In genomic region chr5:17217421-17218352, GRCh38 we compare ENCODE assay signal across 8 cellular contexts. TPM values are rescaled to one million over a fixed set of nuclear protein-coding genes. Genes with fewer than 3 reads are reported as not detected.
DNase-seq lines count a peak whose midpoint lies in the region; ATAC-seq and TF ChIP-seq lines count a peak whose summit lies in the region.

BASP1 (plus strand) TSS chr5:17217631; CDS start chr5:17275217, 57,586 bp downstream.

- intact Hi-C loops in uterus (cut with DNase I; ENCODE audit: low total_unique reads), result no loop called here

- H3K4me3 Mint-ChIP-seq in activated T-cell treated with anti-CD3 and anti-CD28 coated beads, Interleukin-2, amount 50 U/mL, for 4 hours, result peak within 1 kb of the TSS; percentile 69
- peak within 1 kb of the TSS; percentile 90 to 98 (median 95) for H3K4me3 Mint-ChIP-seq in nephron

- peak; percentile 55 for DNase-seq in A172 (ENCODE audit: low spot score)
- DNase-seq in NCI-H345 treated with DMSO at 0.1 percent for 48 hours (lab: John Stamatoyannopoulos, UW; ENCODE audit: unreplicated experiment), result peak; percentile 76
- DNase-seq in activated T-cell treated with anti-CD3 and anti-CD28 coated beads, Interleukin-2, amount 50 U/mL, for 4 hours, result peak; percentile 11
- DNase-seq in foreskin keratinocyte, result no peak
- peak; percentile 70 to 79 for DNase-seq in uterus

- H3K9me3 ChIP-seq in uterus, result no peaks in the 10 kb centered on the region

- peaks cover 39% of the 10 kb centered on the region for H3K27me3 Mint-ChIP-seq in activated T-cell treated with anti-CD3 and anti-CD28 coated beads, Interleukin-2, amount 50 U/mL, for 4 hours (ENCODE audit: low read depth)
- peaks cover 4% of the 10 kb centered on the region for H3K27me3 Mint-ChIP-seq in nephron (ENCODE audit: low read depth)

- H3K27me3 ChIP-seq in foreskin keratinocyte, result peaks cover 3% of the 10 kb centered on the region
- H3K27me3 ChIP-seq in uterus, result no peaks in the 10 kb centered on the region

- ATAC-seq in HG02885 (IDR thresholded peaks at IDR 0.05; ENCODE audit: poor library complexity, unreplicated experiment) (peak; percentile 46), foreskin keratinocyte (peak; percentile 46)
- ATAC-seq in activated T-cell treated with anti-CD3 and anti-CD28 coated beads, Interleukin-2, amount 50 U/mL, for 4 hours, result peak; percentile 33 to 43

- peaks cover 33% of the 10 kb centered on the region for H3K4me1 ChIP-seq in foreskin keratinocyte
- no peaks in the 10 kb centered on the region for H3K4me1 ChIP-seq in uterus

- no peaks in the 10 kb centered on the region for H3K36me3 Mint-ChIP-seq in activated T-cell treated with anti-CD3 and anti-CD28 coated beads, Interleukin-2, amount 50 U/mL, for 4 hours (ENCODE audit: insufficient read depth)
- peaks cover 11% of the 10 kb centered on the region for H3K36me3 Mint-ChIP-seq in nephron (ENCODE audit: low read depth)

- H3K4me3 ChIP-seq in uterus, result peak within 1 kb of the TSS; percentile 60 to 64

- TF ChIP-seq POLR2A in GM15510 (IDR thresholded peaks at IDR 0.05; ENCODE audit: borderline replicate concordance, extremely low read depth, insufficient read length) (peak; percentile 87), uterus (IDR thresholded peaks at IDR 0.05) (peak; percentile 37 to 68)

- H3K9me3 Mint-ChIP-seq in activated T-cell treated with anti-CD3 and anti-CD28 coated beads, Interleukin-2, amount 50 U/mL, for 4 hours, result no peaks in the 10 kb centered on the region
- no peaks in the 10 kb centered on the region for H3K9me3 Mint-ChIP-seq in nephron

- TF ChIP-seq CTCF in foreskin keratinocyte (conservative IDR thresholded peaks at IDR 0.05) (no peak), nephron (IDR thresholded peaks at IDR 0.05; ENCODE audit: unreplicated experiment in 3 of 3) (no peak), uterus (IDR thresholded peaks at IDR 0.05) (no peak)

- H3K27ac ChIP-seq in foreskin keratinocyte (peak within 1 kb of the TSS; percentile 42), uterus (peak within 1 kb of the TSS; percentile 73 to 76)

- H3K4me1 Mint-ChIP-seq in activated T-cell treated with anti-CD3 and anti-CD28 coated beads, Interleukin-2, amount 50 U/mL, for 4 hours (ENCODE audit: low read depth), result peaks cover 12% of the 10 kb centered on the region
- H3K4me1 Mint-ChIP-seq in nephron, result peaks cover 26% of the 10 kb centered on the region

- H3K27ac Mint-ChIP-seq in nephron, result peak within 1 kb of the TSS; percentile 94 to 96 (median 96)

- no peaks in the 10 kb centered on the region for H3K36me3 ChIP-seq in uterus

RNA-seq across cellular contexts. Expression of gene BASP1, which starts in this region (rescaled TPM):
- total RNA-seq in A172 (2014; rRNA removed; shearing (Covaris generic)), result 49.2 and 72.9 TPM in 2 replicates
- 10 to 100 TPM in 1 of 3 donors, 1 to 10 TPM in 2; 4.3 to 12.3 (median 4.7) TPM for total RNA-seq in activated T-cell treated with anti-CD3 and anti-CD28 coated beads, Interleukin-2, amount 50 U/mL, for 4 hours
- total RNA-seq in foreskin keratinocyte (83.8 and 106 TPM in 2 replicates), uterus (10 to 100 TPM; 21.5 to 64.8 (median 26.7) TPM)
- polyA plus RNA-seq in foreskin keratinocyte, result 106 and 127 TPM in 2 replicates

Comparison
In these comparisons a context has a peak if more than half of its experiments do, and no peak if none do; other contexts are left out.
1. DNase-seq: peak in A172 (single experiment), NCI-H345 treated with DMSO at 0.1 percent for 48 hours (single experiment), activated T-cell treated with anti-CD3 and anti-CD28 coated beads, Interleukin-2, amount 50 U/mL, for 4 hours (single experiment) and uterus (2 of 2); none in foreskin keratinocyte (0 of 2).
2. Peak in every context shown above with its lines, with median percentiles within 50 percentile points of each other: ATAC-seq.